In the genomic region with DNA sequence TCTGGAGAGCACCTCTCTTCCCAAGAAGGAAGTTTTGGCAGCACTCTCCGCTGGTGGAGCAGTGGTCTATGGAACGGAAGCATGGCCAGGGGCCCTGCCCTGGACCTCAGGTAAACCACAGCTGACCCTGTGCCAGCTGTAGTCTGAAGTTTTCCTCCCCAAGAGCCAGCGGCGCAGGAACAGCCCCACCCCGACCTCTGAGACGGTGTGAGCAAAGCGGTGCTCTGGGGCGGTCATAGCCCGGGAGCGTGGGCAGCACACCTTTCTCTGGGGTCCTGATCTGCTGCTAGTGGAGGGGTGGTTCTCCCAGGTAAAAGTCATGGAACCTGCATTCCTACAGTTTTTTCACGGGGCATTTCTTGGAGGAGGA, we compare ENCODE assay signal across 26 cellular contexts. TPM values are rescaled to one million over a fixed set of nuclear protein-coding genes. Genes with fewer than 3 reads are reported as not detected.
DNase-seq lines count a peak whose midpoint lies in the region; ATAC-seq and TF ChIP-seq lines count a peak whose summit lies in the region.
"Had no signal": no experiment of that assay in that cellular context is flagged by ENCODE, and none has a peak within 500 bp of the region (broad histone marks: within the 10 kb centered on the region; RNA-seq: fewer than 3 reads in every experiment).

No MANE protein-coding gene starts in this region.

- H2AFZ ChIP-seq in osteoblast (ENCODE audit: low read length), result no peak overlapping the region
- H2AFZ ChIP-seq: GM23338 had no signal

- H3K9me3 Mint-ChIP-seq in progenitor cell of endocrine pancreas (ENCODE audit: low read depth), result no peaks in the 10 kb centered on the region
- H3K9me3 Mint-ChIP-seq: CD4-positive, CD25-positive, alpha-beta regulatory T cell; GM23338; IgD-negative memory B cell had no signal

- no peaks in the 10 kb centered on the region for H4K20me1 ChIP-seq in osteoblast (ENCODE audit: insufficient read depth, low read length)
- H4K20me1 ChIP-seq: BLaER1 had no signal

- H3K4me1 Mint-ChIP-seq in progenitor cell of endocrine pancreas (ENCODE audit: low read depth), result peaks cover 8% of the 10 kb centered on the region

- H3K27me3 Mint-ChIP-seq in progenitor cell of endocrine pancreas, result no peaks in the 10 kb centered on the region
- H3K27me3 Mint-ChIP-seq: CD4-positive, CD25-positive, alpha-beta regulatory T cell had no signal

- no peaks in the 10 kb centered on the region for H3K79me2 ChIP-seq in osteoblast (ENCODE audit: insufficient read depth, low read length)

- no peaks in the 10 kb centered on the region for H3K9me3 ChIP-seq in cardiac muscle cell (ENCODE audit: low read depth)
- H3K9me3 ChIP-seq in gastroesophageal sphincter, result no peaks in the 10 kb centered on the region
- no peaks in the 10 kb centered on the region for H3K9me3 ChIP-seq in osteoblast (ENCODE audit: low read depth, low read length)
- no peaks in the 10 kb centered on the region for H3K9me3 ChIP-seq in spleen
- H3K9me3 ChIP-seq: BLaER1, SJSA1 had no signal

- DNase-seq in cardiac muscle cell (ENCODE audit: low read depth in 1 of 2, low spot score in 1 of 2), result no peak
- DNase-seq in cardiac septum (ENCODE audit: low spot score), result no peak
- DNase-seq in osteoblast (ENCODE audit: insufficient read length, low spot score, missing footprints), result peak; percentile 64
- DNase-seq in spleen, result peak; percentile 62
- DNase-seq in NCI-H2029 (lab: John Stamatoyannopoulos, UW), result no peak
- no peak for DNase-seq in progenitor cell of endocrine pancreas (ENCODE audit: low spot score, unreplicated experiment)
- DNase-seq: CD4-positive, CD25-positive, alpha-beta regulatory T cell; HCEC 1CT; MM.1S; NCI-H1048; NCI-H1417; NCI-H1694; NCI-H2081 treated with DMSO at 0.1 percent for 48 hours; NCI-H2171; NCI-H226; NCI-H510A; NCI-H69; Right ventricle myocardium superior; RPMI8226 had no signal

- no peak for ATAC-seq in gastroesophageal sphincter
- ATAC-seq in HG03139 (IDR thresholded peaks at IDR 0.05; ENCODE audit: unreplicated experiment), result no peak
- ATAC-seq: GM23338 had no signal

- no peak for TF ChIP-seq EP300 in gastroesophageal sphincter (IDR thresholded peaks at IDR 0.05)

- intact Hi-C loops in cardiac septum (cut with DNase I) (loop anchor here (10.0 kb wide), 1 partner anchor 269 kb away; no protein-coding TSS in a partner anchor), spleen (cut with DNase I; ENCODE audit: low total_unique reads) (no loop called here)

- 17 to 80% methylated on average over 1 of the region's 11 CpGs for WGBS in gastroesophageal sphincter (ENCODE audit: low coverage in 1 of 2), 2 donors
- 84 to 94% (median 92%) methylated on average over 7 to 11 of the region's 11 CpGs for WGBS in spleen, 5 donors

- H3K27ac ChIP-seq in cardiac muscle cell (peak overlapping the region; percentile 14), gastroesophageal sphincter (peak overlapping the region in 3 of 4 donors; percentile 42 to 84 (median 83)), osteoblast (ENCODE audit: low read depth, low read length) (no peak overlapping the region), spleen (no peak overlapping the region)
- H3K27ac ChIP-seq: BLaER1, KMS-11, SJSA1 had no signal

- no peak overlapping the region for H3K4me3 Mint-ChIP-seq in progenitor cell of endocrine pancreas (ENCODE audit: low read depth)
- H3K4me3 Mint-ChIP-seq: CD4-positive, CD25-positive, alpha-beta regulatory T cell; GM23338; IgD-negative memory B cell had no signal

- TF ChIP-seq CTCF in cardiac muscle cell (IDR thresholded peaks at IDR 0.05; ENCODE audit: low read depth, low read length), result no peak
- TF ChIP-seq CTCF in gastroesophageal sphincter (IDR thresholded peaks at IDR 0.05), result no peak
- no peak for TF ChIP-seq CTCF in osteoblast (IDR thresholded peaks at IDR 0.05; ENCODE audit: extremely low read depth, low read depth, low read length)
- no peak for TF ChIP-seq CTCF in spleen (IDR thresholded peaks at IDR 0.05 in 8 of 11, conservative IDR thresholded peaks at IDR 0.05 in 3 of 11)
- TF ChIP-seq CTCF in progenitor cell of endocrine pancreas (IDR thresholded peaks at IDR 0.05; ENCODE audit: unreplicated experiment), result no peak

- no peak for TF ChIP-seq POLR2A in gastroesophageal sphincter (IDR thresholded peaks at IDR 0.05)
- TF ChIP-seq POLR2A in spleen (IDR thresholded peaks at IDR 0.05), result no peak

- H3K36me3 Mint-ChIP-seq in progenitor cell of endocrine pancreas (ENCODE audit: insufficient read depth), result peaks cover 2% of the 10 kb centered on the region
- H3K36me3 Mint-ChIP-seq: IgD-negative memory B cell had no signal

- H3K27me3 ChIP-seq in cardiac muscle cell (no peaks in the 10 kb centered on the region), gastroesophageal sphincter (no peaks in the 10 kb centered on the region), osteoblast (ENCODE audit: insufficient read depth, low read length) (peaks cover 25% of the 10 kb centered on the region), spleen (replicated peaks in 1 of 7) (no peaks in the 10 kb centered on the region)
- H3K27me3 ChIP-seq: BLaER1, SJSA1 had no signal

- H3K27ac Mint-ChIP-seq in progenitor cell of endocrine pancreas, result no peak overlapping the region
- H3K27ac Mint-ChIP-seq: GM23338, IgD-negative memory B cell had no signal

- H3K4me3 ChIP-seq in cardiac muscle cell (no peak overlapping the region), gastroesophageal sphincter (no peak overlapping the region), osteoblast (ENCODE audit: insufficient read depth, low read length) (no peak overlapping the region), spleen (no peak overlapping the region)
- H3K4me3 ChIP-seq: BLaER1, GM23338, SJSA1 had no signal

- H3K36me3 ChIP-seq in cardiac muscle cell (peaks cover 5% of the 10 kb centered on the region), gastroesophageal sphincter (peaks cover 0 to 41% of the 10 kb centered on the region in 2 donors), osteoblast (ENCODE audit: insufficient read depth, low read length) (no peaks in the 10 kb centered on the region), spleen (peaks cover 0 to 38% (median 0%) of the 10 kb centered on the region in 6 donors)
- H3K36me3 ChIP-seq: BLaER1, SJSA1 had no signal

- no peak overlapping the region for H3K4me2 ChIP-seq in osteoblast (ENCODE audit: insufficient read depth, low read length)
- H3K4me2 ChIP-seq: GM23338, KMS-11 had no signal

- no peaks in the 10 kb centered on the region for H3K4me1 ChIP-seq in cardiac muscle cell (ENCODE audit: low read depth)
- peaks cover 0 to 55% (median 10%) of the 10 kb centered on the region in 3 donors for H3K4me1 ChIP-seq in gastroesophageal sphincter
- peaks cover 4% of the 10 kb centered on the region for H3K4me1 ChIP-seq in osteoblast (ENCODE audit: insufficient read depth, low read length)
- peaks cover 0 to 17% (median 12%) of the 10 kb centered on the region in 6 donors for H3K4me1 ChIP-seq in spleen

RNA-seq across cellular contexts. Expression of gene TSPAN15, which starts 52.6 kb away (rescaled TPM):
- total RNA-seq in cardiac muscle cell (179 and 289 TPM in 2 replicates), cardiac septum (6.9 TPM), gastroesophageal sphincter (10 to 100 TPM; 51.9 to 66.7 (median 58.1) TPM), osteoblast (0.59 and 0.72 TPM in 2 replicates), spleen (10 to 100 TPM; 23.8 to 68.4 (median 50.0) TPM), progenitor cell of endocrine pancreas (14.7 and 17.9 TPM in 2 replicates)
- polyA plus RNA-seq in cardiac muscle cell (252 and 541 TPM in 2 replicates), spleen (10 to 100 TPM; 13.5 to 28.2 (median 14.5) TPM)
- polyA plus RNA-seq: IgD-negative memory B cell had no signal

Comparison
In these comparisons a context has a peak if more than half of its experiments do, and no peak if none do; other contexts are left out.
1. DNase-seq: peak in osteoblast (single experiment) and spleen (single experiment); none in cardiac muscle cell (0 of 2), cardiac septum (single experiment), NCI-H2029 (single experiment) and progenitor cell of endocrine pancreas (single experiment).
2. H3K27ac ChIP-seq: peak in cardiac muscle cell (single experiment) and gastroesophageal sphincter (3 of 4); none in osteoblast (single experiment) and spleen (0 of 8).